ENCODE assay signal across 11 cellular contexts in genomic region chr6:90256698-90257485, GRCh38. TPM values are rescaled to one million over a fixed set of nuclear protein-coding genes. Genes with fewer than 3 reads are reported as not detected.
DNase-seq lines count a peak whose midpoint lies in the region; ATAC-seq and TF ChIP-seq lines count a peak whose summit lies in the region.
"Had no signal": no experiment of that assay in that cellular context is flagged by ENCODE, and none has a peak within 500 bp of the region (broad histone marks: within the 10 kb centered on the region; RNA-seq: fewer than 3 reads in every experiment).

No MANE protein-coding gene starts in this region.

- POLR2A ChIA-PET in activated CD8-positive, alpha-beta T cell treated with anti-CD3 and anti-CD28 coated beads, Interleukin-2, amount 10 ng/mL, durations not matched to agents 7 days and 5 days (lab: Charles Lee), result interaction anchor here (0.6 to 0.9 kb wide), 2 partner anchors 18 to 23 kb away, joined by 3 read pairs; no protein-coding TSS in a partner anchor

- peak overlapping the region; percentile 19 for H3K27ac Mint-ChIP-seq in activated naive CD4-positive, alpha-beta T cell treated with anti-CD3 and anti-CD28 coated beads, Interleukin-2, amount 10 ng/mL, durations not matched to agents 7 days and 5 days
- peak overlapping the region; percentile 80 for H3K27ac Mint-ChIP-seq in activated CD8-positive, alpha-beta T cell treated with anti-CD3 and anti-CD28 coated beads, Interleukin-2, amount 10 ng/mL, durations not matched to agents 7 days and 5 days

- H3K36me3 ChIP-seq in thymus (ENCODE audit: control insufficient read depth, insufficient read depth), result no peaks in the 10 kb centered on the region
- no peaks in the 10 kb centered on the region for H3K36me3 ChIP-seq in H7 (replicated peaks; ENCODE audit: control insufficient read depth, insufficient read depth, low read length)

- no peaks in the 10 kb centered on the region for H3K9me3 ChIP-seq in thymus (ENCODE audit: control insufficient read depth)

- H3K36me3 Mint-ChIP-seq in activated naive CD4-positive, alpha-beta T cell treated with anti-CD3 and anti-CD28 coated beads, Interleukin-2, amount 10 ng/mL, durations not matched to agents 7 days and 5 days, result peaks cover 82% of the 10 kb centered on the region
- peaks cover 88% of the 10 kb centered on the region for H3K36me3 Mint-ChIP-seq in activated CD8-positive, alpha-beta T cell treated with anti-CD3 and anti-CD28 coated beads, Interleukin-2, amount 10 ng/mL, durations not matched to agents 7 days and 5 days (ENCODE audit: low read depth)

- H3K4me1 ChIP-seq in thymus (ENCODE audit: control insufficient read depth, insufficient read depth, low read length), result peaks cover 15% of the 10 kb centered on the region

- DNase-seq in activated naive CD4-positive, alpha-beta T cell treated with anti-CD3 and anti-CD28 coated beads, Interleukin-2, amount 10 ng/mL, durations not matched to agents 7 days and 5 days, result no peak
- DNase-seq in activated naive CD4-positive, alpha-beta T cell treated with anti-CD3 and anti-CD28 coated beads, Interleukin-2, amount 50 U/mL, for 16 hours, result no peak
- peak; percentile 76 for DNase-seq in activated CD8-positive, alpha-beta T cell treated with anti-CD3 and anti-CD28 coated beads, Interleukin-2, amount 10 ng/mL, durations not matched to agents 7 days and 5 days
- DNase-seq in fibroblast of pulmonary artery (ENCODE audit: low read depth) (peak; percentile 60), RKO (ENCODE audit: low spot score) (no peak), epidermal melanocyte (ENCODE audit: insufficient read length, low spot score) (no peak), H7 (no peak)
- DNase-seq: NCI-H2029; stimulated activated CD8-positive, alpha-beta memory T cell treated with anti-CD3 and anti-CD28 coated beads, Interleukin-4, amount 100 ng/mL, for 48 hours had no signal

- no peak for TF ChIP-seq CTCF in fibroblast of pulmonary artery (IDR thresholded peaks at IDR 0.05; ENCODE audit: low read length, missing control alignments)

- WGBS in thymus, result 87% methylated on average over 4 of the region's 4 CpGs

- no peak overlapping the region for H3K4me3 ChIP-seq in fibroblast of pulmonary artery (replicated peaks; ENCODE audit: low read depth, low read length)
- H3K4me3 ChIP-seq in thymus (ENCODE audit: low read length), result no peak overlapping the region
- no peak overlapping the region for H3K4me3 ChIP-seq in H7 (ENCODE audit: insufficient read depth, low read depth, low read length)
- H3K4me3 ChIP-seq: BLaER1 treated with 17β-estradiol and CSF1 and Interleukin-3, amounts not matched to agents 10 nM and 100 nM had no signal

- H3K4me3 Mint-ChIP-seq in activated naive CD4-positive, alpha-beta T cell treated with anti-CD3 and anti-CD28 coated beads, Interleukin-2, amount 10 ng/mL, durations not matched to agents 7 days and 5 days, result no peak overlapping the region
- peak overlapping the region; percentile 9 for H3K4me3 Mint-ChIP-seq in activated CD8-positive, alpha-beta T cell treated with anti-CD3 and anti-CD28 coated beads, Interleukin-2, amount 10 ng/mL, durations not matched to agents 7 days and 5 days

- no peaks in the 10 kb centered on the region for H3K27me3 Mint-ChIP-seq in activated naive CD4-positive, alpha-beta T cell treated with anti-CD3 and anti-CD28 coated beads, Interleukin-2, amount 10 ng/mL, durations not matched to agents 7 days and 5 days
- no peaks in the 10 kb centered on the region for H3K27me3 Mint-ChIP-seq in activated CD8-positive, alpha-beta T cell treated with anti-CD3 and anti-CD28 coated beads, Interleukin-2, amount 10 ng/mL, durations not matched to agents 7 days and 5 days (ENCODE audit: low read depth)

- CTCF ChIA-PET in activated naive CD4-positive, alpha-beta T cell treated with anti-CD3 and anti-CD28 coated beads, Interleukin-2, amount 10 ng/mL, durations not matched to agents 7 days and 5 days (lab: Charles Lee), result interaction anchor here (0.7 kb wide), 1 partner anchor 28 kb away, joined by 3 read pairs; no protein-coding TSS in a partner anchor
- CTCF ChIA-PET in activated CD8-positive, alpha-beta T cell treated with anti-CD3 and anti-CD28 coated beads, Interleukin-2, amount 10 ng/mL, durations not matched to agents 7 days and 5 days (lab: Charles Lee), result interaction anchor here (0.9 to 1.3 kb wide), 4 partner anchors 17 to 223 kb away, joined by 3 to 4 read pairs (median 4); no protein-coding TSS in a partner anchor

- peak overlapping the region; percentile 36 for H3K27ac ChIP-seq in thymus (ENCODE audit: low read depth)
- H3K27ac ChIP-seq: BLaER1 treated with 17β-estradiol and CSF1 and Interleukin-3, amounts not matched to agents 10 nM and 100 nM had no signal

- no peaks in the 10 kb centered on the region for H3K27me3 ChIP-seq in thymus (ENCODE audit: control insufficient read depth, insufficient read depth)
- H3K27me3 ChIP-seq in H7 (ENCODE audit: control insufficient read depth, insufficient read depth, low read length), result no peaks in the 10 kb centered on the region
- H3K27me3 ChIP-seq: BLaER1 treated with 17β-estradiol and CSF1 and Interleukin-3, amounts not matched to agents 10 nM and 100 nM had no signal

- peak; percentile 92 for ATAC-seq in activated CD8-positive, alpha-beta T cell treated with anti-CD3 and anti-CD28 coated beads, Interleukin-2, amount 10 ng/mL, durations not matched to agents 7 days and 5 days

- H3K4me1 Mint-ChIP-seq in activated naive CD4-positive, alpha-beta T cell treated with anti-CD3 and anti-CD28 coated beads, Interleukin-2, amount 10 ng/mL, durations not matched to agents 7 days and 5 days, result peaks cover 82% of the 10 kb centered on the region
- peaks cover 90% of the 10 kb centered on the region for H3K4me1 Mint-ChIP-seq in activated CD8-positive, alpha-beta T cell treated with anti-CD3 and anti-CD28 coated beads, Interleukin-2, amount 10 ng/mL, durations not matched to agents 7 days and 5 days (ENCODE audit: low read depth)

- H3K9me3 Mint-ChIP-seq in activated naive CD4-positive, alpha-beta T cell treated with anti-CD3 and anti-CD28 coated beads, Interleukin-2, amount 10 ng/mL, durations not matched to agents 7 days and 5 days, result peaks cover 25% of the 10 kb centered on the region
- peaks cover 23% of the 10 kb centered on the region for H3K9me3 Mint-ChIP-seq in activated CD8-positive, alpha-beta T cell treated with anti-CD3 and anti-CD28 coated beads, Interleukin-2, amount 10 ng/mL, durations not matched to agents 7 days and 5 days (ENCODE audit: insufficient read depth)

RNA-seq across cellular contexts. Expression of gene BACH2, which starts 39.8 kb away (rescaled TPM):
- 10 to 100 TPM; 61.3 to 70.9 TPM for total RNA-seq in activated CD8-positive, alpha-beta T cell treated with anti-CD3 and anti-CD28 coated beads, Interleukin-2, amount 10 ng/mL, durations not matched to agents 7 days and 5 days
- 12.7 TPM for polyA plus RNA-seq in thymus
- 2.3 and 2.5 TPM in 2 replicates for total RNA-seq in H7 (2014; rRNA removed; shearing (Covaris generic))

Comparison
In these comparisons a context has a peak if more than half of its experiments do, and no peak if none do; other contexts are left out.
1. DNase-seq: peak in activated CD8-positive, alpha-beta T cell treated with anti-CD3 and anti-CD28 coated beads, Interleukin-2, amount 10 ng/mL, durations not matched to agents 7 days and 5 days (single experiment) and fibroblast of pulmonary artery (single experiment); none in activated naive CD4-positive, alpha-beta T cell treated with anti-CD3 and anti-CD28 coated beads, Interleukin-2, amount 10 ng/mL, durations not matched to agents 7 days and 5 days (single experiment), activated naive CD4-positive, alpha-beta T cell treated with anti-CD3 and anti-CD28 coated beads, Interleukin-2, amount 50 U/mL, for 16 hours (single experiment), RKO (single experiment), epidermal melanocyte (single experiment) and H7 (single experiment).
2. RNA of gene BACH2, which starts 39.8 kb away (total RNA-seq): 61.3 to 70.9 TPM in activated CD8-positive, alpha-beta T cell treated with anti-CD3 and anti-CD28 coated beads, Interleukin-2, amount 10 ng/mL, durations not matched to agents 7 days and 5 days; 2.3 to 2.5 TPM in H7; every median in the first group is over 10 times any median in the second.